ENCODE assay signal across 15 cellular contexts in genomic region chr16:28042856-28043255, GRCh38. TPM values are rescaled to one million over a fixed set of nuclear protein-coding genes. Genes with fewer than 3 reads are reported as not detected.
DNase-seq lines count a peak whose midpoint lies in the region; ATAC-seq and TF ChIP-seq lines count a peak whose summit lies in the region.
"Had no signal": no experiment of that assay in that cellular context is flagged by ENCODE, and none has a peak within 500 bp of the region (broad histone marks: within the 10 kb centered on the region; RNA-seq: fewer than 3 reads in every experiment).

No MANE protein-coding gene starts in this region.

- no peaks in the 10 kb centered on the region for H3K79me2 ChIP-seq in GM23248 (ENCODE audit: insufficient read depth)

- no TSS peak for BruUV-seq in A673 (replicated peaks; lab: Mats Ljungman, UMichigan)

- intact Hi-C loops in A673 (cut with micrococcal nuclease; ENCODE audit: unreplicated experiment), result no loop called here
- intact Hi-C loops in right lobe of liver (cut with DNase I), result no loop called here

- TF ChIP-seq POLR2A in right lobe of liver (IDR thresholded peaks at IDR 0.05), result no peak

- DNase-seq in A673 (ENCODE audit: low spot score), result peak; percentile 18
- DNase-seq in GM23248, result peak; percentile 55
- peak in 2 of 61 donors; percentile 10 to 19 for DNase-seq in caudate nucleus (lab: John Stamatoyannopoulos, UW)
- peak; percentile 31 for DNase-seq in myocyte (ENCODE audit: low read depth)
- no peak for DNase-seq in GM13977 (ENCODE audit: low spot score)
- no peak for DNase-seq in right lobe of liver
- DNase-seq in glomerular visceral epithelial cell (ENCODE audit: extremely low spot score), result no peak
- DNase-seq in activated gamma-delta T cell (lab: John Stamatoyannopoulos, UW), result no peak
- DNase-seq: activated CD4-positive, alpha-beta T cell treated with anti-CD3 and anti-CD28 coated beads, Interleukin-2, amount 50 U/mL, for 1 hour; H9; NCI-H2029; NCI-H524 treated with DMSO at 0.1 percent for 48 hours; stomach had no signal

- H3K4me3 ChIP-seq in A673 (ENCODE audit: low read depth, low read length, poor library complexity, severe bottlenecking) (no peak overlapping the region), GM23248 (no peak overlapping the region), right lobe of liver (no peak overlapping the region)
- H3K4me3 ChIP-seq: stomach had no signal

- CTCF ChIA-PET in A673 (lab: Charles Lee), result no interaction called here

- H4K20me1 ChIP-seq in GM23248 (ENCODE audit: insufficient read depth), result no peaks in the 10 kb centered on the region

- H3K9me3 ChIP-seq in A673 (ENCODE audit: low read depth, low read length, poor library complexity, severe bottlenecking) (no peaks in the 10 kb centered on the region), GM23248 (ENCODE audit: low read depth) (no peaks in the 10 kb centered on the region), right lobe of liver (no peaks in the 10 kb centered on the region)

- H3F3A ChIP-seq in GM23248 (ENCODE audit: insufficient read depth), result no peaks in the 10 kb centered on the region

- POLR2A ChIA-PET in A673 (lab: Charles Lee; ENCODE audit: low non-redundant PET), result no interaction called here

- H2AFZ ChIP-seq in GM23248, result no peak overlapping the region

- H3K4me1 ChIP-seq in A673 (ENCODE audit: insufficient read depth, low read length, poor library complexity, severe bottlenecking), result no peaks in the 10 kb centered on the region
- no peaks in the 10 kb centered on the region for H3K4me1 ChIP-seq in GM23248 (ENCODE audit: insufficient read depth)
- H3K4me1 ChIP-seq in right lobe of liver, result no peaks in the 10 kb centered on the region
- H3K4me1 ChIP-seq: stomach had no signal

- H3K27ac ChIP-seq in A673 (ENCODE audit: low read depth, low read length, poor library complexity, severe bottlenecking) (no peak overlapping the region), GM23248 (no peak overlapping the region), caudate nucleus (ENCODE audit: low read depth, low read length) (peak overlapping the region; percentile 69), right lobe of liver (no peak overlapping the region)
- H3K27ac ChIP-seq: stomach had no signal

- H3K4me2 ChIP-seq in GM23248 (ENCODE audit: unreplicated experiment), result no peak overlapping the region

- no peaks in the 10 kb centered on the region for H3K36me3 ChIP-seq in A673 (ENCODE audit: insufficient read depth, low read length, poor library complexity, severe bottlenecking)
- no peaks in the 10 kb centered on the region for H3K36me3 ChIP-seq in GM23248 (ENCODE audit: low read depth)
- no peaks in the 10 kb centered on the region for H3K36me3 ChIP-seq in right lobe of liver
- H3K36me3 ChIP-seq: stomach had no signal

- ATAC-seq in right lobe of liver, result no peak

- TF ChIP-seq CTCF in A673 (conservative IDR thresholded peaks at IDR 0.05; ENCODE audit: low read depth, low read length) (no peak), GM13977 (IDR thresholded peaks at IDR 0.05; ENCODE audit: extremely low read depth, insufficient read depth, missing control alignments) (no peak), right lobe of liver (IDR thresholded peaks at IDR 0.05) (no peak)

- H3K27me3 ChIP-seq in A673 (replicated peaks; ENCODE audit: insufficient read depth, low read depth, low read length, poor library complexity), result no peaks in the 10 kb centered on the region
- peaks cover 8% of the 10 kb centered on the region for H3K27me3 ChIP-seq in GM23248 (replicated peaks; ENCODE audit: insufficient read depth)
- H3K27me3 ChIP-seq in right lobe of liver, result no peaks in the 10 kb centered on the region

- in situ Hi-C loops in GM23248 (cut with MboI) (no loop called here), GM13977 (cut with MboI; ENCODE audit: low pct_unique_long_range_greater_than_20kb, low sequenced_read_pairs, unreplicated experiment) (no loop called here)

- 35 to 37% methylated on average over 7 of the region's 7 CpGs for WGBS in GM23248 (ENCODE audit: low coverage in 1 of 2, low lambda C conversion rate in 2 of 2, missing lambda C conversion rate in 2 of 2), 2 experiments
- WGBS in right lobe of liver (ENCODE audit: insufficient coverage, low coverage, low lambda C conversion rate, missing lambda C conversion rate), result 65% methylated on average over 7 of the region's 7 CpGs

- H3K9me2 ChIP-seq in GM23248 (ENCODE audit: insufficient read depth), result no peaks in the 10 kb centered on the region

- H3K9ac ChIP-seq in GM23248, result no peak overlapping the region

RNA-seq across cellular contexts. Expression of gene GSG1L, which starts 20.7 kb away (rescaled TPM):
- 0.26 TPM in 1 of 2 replicates, not detected in the other for total RNA-seq in A673 (2021)
- total RNA-seq in GM23248 (2014; rRNA removed; shearing (Covaris generic)), result not detected in 2 replicates
- not detected in 2 replicates for polyA plus RNA-seq in GM23248 (2016; fragmentation: Nextera tagmentation; extraction: Ambion mirVana)
- 0.57 TPM in 1 of 2 replicates, not detected in the other for total RNA-seq in myocyte
- polyA plus RNA-seq in myocyte (2012), result not detected
- under 1 TPM in 1 of 6 experiments, not detected in 5; 0.33 TPM for total RNA-seq in right lobe of liver
- total RNA-seq: pulmonary artery endothelial cell, stomach had no signal
- polyA plus RNA-seq: AG04450 had no signal

Comparison
In these comparisons a context has a peak if more than half of its experiments do, and no peak if none do; other contexts are left out.
1. DNase-seq: peak in A673 (single experiment), GM23248 (single experiment) and myocyte (single experiment); none in GM13977 (single experiment), right lobe of liver (0 of 3), glomerular visceral epithelial cell (single experiment) and activated gamma-delta T cell (single experiment).